In genomic region chr6:24990944-24991747, GRCh38 we compare ENCODE assay signal across 11 cellular contexts. TPM values are rescaled to one million over a fixed set of nuclear protein-coding genes. Genes with fewer than 3 reads are reported as not detected.
DNase-seq lines count a peak whose midpoint lies in the region; ATAC-seq and TF ChIP-seq lines count a peak whose summit lies in the region.
"Had no signal": no experiment of that assay in that cellular context is flagged by ENCODE, and none has a peak within 500 bp of the region (broad histone marks: within the 10 kb centered on the region; RNA-seq: fewer than 3 reads in every experiment).

No MANE protein-coding gene starts in this region.

- peak overlapping the region; percentile 6 for H3K27ac ChIP-seq in CD8-positive, alpha-beta memory T cell (ENCODE audit: low read depth, low read length)
- H3K27ac ChIP-seq in PC-3 (ENCODE audit: low read length): no peak overlapping the region
- H3K27ac ChIP-seq: right lobe of liver, WERI-Rb-1 had no signal

- peak; percentile 18 for ATAC-seq in GM21423 (IDR thresholded peaks at IDR 0.05; ENCODE audit: unreplicated experiment)
- ATAC-seq in activated B cell treated with CpG ODN at 0.5 μM for 24 hours (ENCODE audit: low read depth): no peak
- ATAC-seq in naive B cell (ENCODE audit: low read depth in 2 of 2): no peak
- no peak for ATAC-seq in GM19328 (IDR thresholded peaks at IDR 0.05; ENCODE audit: unreplicated experiment)
- ATAC-seq in PC-3: no peak
- no peak for ATAC-seq in HG02571 (IDR thresholded peaks at IDR 0.05; ENCODE audit: unreplicated experiment)

- H3K79me2 ChIP-seq in PC-3 (ENCODE audit: low read length): no peaks in the 10 kb centered on the region

- H3K27ac Mint-ChIP-seq in CD8-positive, alpha-beta memory T cell: peak overlapping the region; percentile 77 to 95 (median 86)
- H3K27ac Mint-ChIP-seq in activated B cell treated with CpG ODN at 0.5 μM for 24 hours: peak overlapping the region; percentile 74
- peak overlapping the region; percentile 41 to 93 (median 80) for H3K27ac Mint-ChIP-seq in naive B cell

- peaks cover 62 to 86% (median 83%) of the 10 kb centered on the region in 3 donors for H3K4me1 Mint-ChIP-seq in CD8-positive, alpha-beta memory T cell
- H3K4me1 Mint-ChIP-seq in activated B cell treated with CpG ODN at 0.5 μM for 24 hours (peaks cover 82% of the 10 kb centered on the region), naive B cell (peaks cover 52 to 73% (median 70%) of the 10 kb centered on the region in 3 donors)

- CTCF ChIA-PET in CD8-positive, alpha-beta memory T cell (lab: Charles Lee): interaction anchor here (0.6 to 7.2 kb wide), 50 partner anchors 10 to 409 kb away, joined by 3 to 180 read pairs (median 8); partner anchors contain the start of gene RIPOR2
- CTCF ChIA-PET in activated B cell treated with CpG ODN at 0.5 μM for 24 hours (lab: Charles Lee): interaction anchor here (0.6 to 4.1 kb wide), 56 partner anchors 9 to 155 kb away, joined by 3 to 113 read pairs (median 5); partner anchors contain the start of gene RIPOR2
- CTCF ChIA-PET in PC-3 (lab: Charles Lee): interaction anchor here (0.7 to 1.3 kb wide), 6 partner anchors 16 to 135 kb away, joined by 3 to 23 read pairs (median 6); no protein-coding TSS in a partner anchor

- intact Hi-C loops in activated B cell treated with CpG ODN at 0.5 μM for 24 hours (cut with micrococcal nuclease) (loop anchor here (1.0 to 2.0 kb wide), 3 partner anchors 16 to 81 kb away; no protein-coding TSS in a partner anchor), PC-3 (cut with micrococcal nuclease) (loop anchor here (10.0 kb wide), 1 partner anchor 216 kb away; the partner anchor contains the start of gene GMNN)

- no peak for TF ChIP-seq CTCF in activated B cell treated with CpG ODN at 0.5 μM for 24 hours (IDR thresholded peaks at IDR 0.05)
- no peak for TF ChIP-seq CTCF in PC-3 (conservative IDR thresholded peaks at IDR 0.05; ENCODE audit: low read depth, low read length)

- H4K20me1 ChIP-seq in PC-3 (ENCODE audit: low read length): no peaks in the 10 kb centered on the region

- peaks cover 43% of the 10 kb centered on the region for H3K4me1 ChIP-seq in CD8-positive, alpha-beta memory T cell (ENCODE audit: insufficient read depth, low read length)
- H3K4me1 ChIP-seq in PC-3 (ENCODE audit: insufficient read depth, low read length): peaks cover 10% of the 10 kb centered on the region
- H3K4me1 ChIP-seq: right lobe of liver had no signal

- no peaks in the 10 kb centered on the region for H3K27me3 ChIP-seq in CD8-positive, alpha-beta memory T cell (ENCODE audit: insufficient read depth, low read length, poor library complexity, severe bottlenecking)
- no peaks in the 10 kb centered on the region for H3K27me3 ChIP-seq in PC-3 (ENCODE audit: low read length)
- H3K27me3 ChIP-seq: right lobe of liver had no signal

- H3K9ac ChIP-seq in PC-3 (ENCODE audit: low read length): no peak overlapping the region

- DNase-seq in CD8-positive, alpha-beta memory T cell: peak in 1 of 5 donors; percentile 33
- DNase-seq in activated B cell treated with CpG ODN at 0.5 μM for 24 hours: no peak
- no peak for DNase-seq in naive B cell
- no peak for DNase-seq in HCEC 1CT
- no peak for DNase-seq in PC-3
- DNase-seq: NCI-H446 treated with DMSO at 0.1 percent for 48 hours had no signal

- no TSS peak for BruUV-seq in PC-3 (replicated peaks; lab: Mats Ljungman, UMichigan)

- H3K27me3 Mint-ChIP-seq in CD8-positive, alpha-beta memory T cell: no peaks in the 10 kb centered on the region
- H3K27me3 Mint-ChIP-seq in activated B cell treated with CpG ODN at 0.5 μM for 24 hours: no peaks in the 10 kb centered on the region
- H3K27me3 Mint-ChIP-seq in naive B cell: no peaks in the 10 kb centered on the region

- H3K9me3 Mint-ChIP-seq in CD8-positive, alpha-beta memory T cell: peaks cover 0 to 8% (median 0%) of the 10 kb centered on the region in 5 donors
- H3K9me3 Mint-ChIP-seq in activated B cell treated with CpG ODN at 0.5 μM for 24 hours: no peaks in the 10 kb centered on the region
- peaks cover 0 to 2% (median 0%) of the 10 kb centered on the region in 7 donors for H3K9me3 Mint-ChIP-seq in naive B cell

- no peak overlapping the region for H3K4me2 ChIP-seq in PC-3 (ENCODE audit: low read length)

- H3F3A ChIP-seq in PC-3 (ENCODE audit: low read length, unreplicated experiment): no peaks in the 10 kb centered on the region

- no peaks in the 10 kb centered on the region for H3K36me3 ChIP-seq in CD8-positive, alpha-beta memory T cell (ENCODE audit: insufficient read depth, low read length)
- no peaks in the 10 kb centered on the region for H3K36me3 ChIP-seq in PC-3 (ENCODE audit: low read depth, low read length)
- H3K36me3 ChIP-seq: WERI-Rb-1 had no signal

- H2AFZ ChIP-seq in PC-3 (ENCODE audit: low read length): no peak overlapping the region

- H3K4me3 Mint-ChIP-seq in CD8-positive, alpha-beta memory T cell: peak overlapping the region in 6 of 7 donors; percentile 35 to 79 (median 57)
- H3K4me3 Mint-ChIP-seq in activated B cell treated with CpG ODN at 0.5 μM for 24 hours (peak overlapping the region; percentile 55), naive B cell (peak overlapping the region in 7 of 8 donors; percentile 37 to 81 (median 53))

- POLR2A ChIA-PET in CD8-positive, alpha-beta memory T cell (lab: Charles Lee): interaction anchor here (0.6 to 3.7 kb wide), 13 partner anchors 9 to 135 kb away, joined by 3 to 60 read pairs (median 6); partner anchors contain the start of gene RIPOR2
- POLR2A ChIA-PET in activated B cell treated with CpG ODN at 0.5 μM for 24 hours (lab: Charles Lee): interaction anchor here (0.5 to 3.7 kb wide), 14 partner anchors 26 to 147 kb away, joined by 3 to 59 read pairs (median 4); partner anchors contain the start of gene RIPOR2
- POLR2A ChIA-PET in PC-3 (lab: Charles Lee; ENCODE audit: unreplicated experiment): interaction anchor here (0.5 kb wide), 1 partner anchor 65 kb away, joined by 7 read pairs; no protein-coding TSS in a partner anchor

- H3K9me2 ChIP-seq in PC-3 (replicated peaks; ENCODE audit: low read length): no peaks in the 10 kb centered on the region

- peaks cover 14 to 24% (median 20%) of the 10 kb centered on the region in 3 donors for H3K36me3 Mint-ChIP-seq in CD8-positive, alpha-beta memory T cell
- H3K36me3 Mint-ChIP-seq in activated B cell treated with CpG ODN at 0.5 μM for 24 hours (ENCODE audit: low read depth): peaks cover 67% of the 10 kb centered on the region
- H3K36me3 Mint-ChIP-seq in naive B cell: no peaks in the 10 kb centered on the region

- no peaks in the 10 kb centered on the region for H3K9me3 ChIP-seq in CD8-positive, alpha-beta memory T cell (ENCODE audit: low read length)
- no peaks in the 10 kb centered on the region for H3K9me3 ChIP-seq in PC-3 (ENCODE audit: low read length)
- H3K9me3 ChIP-seq: right lobe of liver had no signal

- H3K4me3 ChIP-seq in CD8-positive, alpha-beta memory T cell (ENCODE audit: low read length): peak overlapping the region; percentile 30
- no peak overlapping the region for H3K4me3 ChIP-seq in PC-3 (ENCODE audit: low read length)
- H3K4me3 ChIP-seq: right lobe of liver had no signal

RNA-seq across cellular contexts. Expression of gene RIPOR2, which starts 55.4 kb away (rescaled TPM):
- 10 to 100 TPM; 54.4 to 58.2 TPM for total RNA-seq in CD8-positive, alpha-beta memory T cell
- polyA plus RNA-seq in CD8-positive, alpha-beta memory T cell: 427 TPM
- total RNA-seq in activated B cell treated with CpG ODN at 0.5 μM for 24 hours: 260 and 302 TPM in 2 replicates
- polyA plus RNA-seq in naive B cell (ENCODE audit: low read depth in 6 of 6): 100 to 1,000 TPM; 464 to 666 (median 484) TPM
- 0.44 and 0.52 TPM in 2 replicates for total RNA-seq in PC-3 (2014; rRNA removed)

Comparison
In these comparisons a context has a peak if more than half of its experiments do, and no peak if none do; other contexts are left out.
1. RNA of gene RIPOR2, which starts 55.4 kb away (total RNA-seq): 260 to 302 TPM in activated B cell treated with CpG ODN at 0.5 μM for 24 hours and 54.4 to 58.2 TPM in CD8-positive, alpha-beta memory T cell; 0.44 to 0.52 TPM in PC-3; every median in the first group is over 10 times any median in the second.
2. Peak in every context shown above with its lines, with median percentiles within 50 percentile points of each other: H3K27ac Mint-ChIP-seq and H3K4me3 Mint-ChIP-seq.